16 cellular contexts compared by ENCODE assay signal in genomic region chr22:32617271-32617670, GRCh38.
A peak's percentile ranks its signal among the peaks of the same experiment; 100 is the strongest.
DNase-seq lines count a peak whose midpoint lies in the region; ATAC-seq and TF ChIP-seq lines count a peak whose summit lies in the region.
"Had no signal": no experiment of that assay in that cellular context is flagged by ENCODE, and none has a peak within 500 bp of the region (broad histone marks: within the 10 kb centered on the region; RNA-seq: fewer than 3 reads in every experiment).

No MANE protein-coding gene starts in this region.

- peaks cover 2% of the 10 kb centered on the region for H3K9me3 Mint-ChIP-seq in activated CD4-positive, alpha-beta memory T cell treated with anti-CD3 and anti-CD28 coated beads, Interleukin-2, amount 10 ng/mL, durations not matched to agents 7 days and 5 days

- H3K9me3 ChIP-seq in ascending aorta, result peaks cover 0 to 10% of the 10 kb centered on the region in 2 donors
- H3K9me3 ChIP-seq in thoracic aorta, result peaks cover 6% of the 10 kb centered on the region
- no peaks in the 10 kb centered on the region for H3K9me3 ChIP-seq in effector memory CD4-positive, alpha-beta T cell (ENCODE audit: control insufficient read depth, low read length)
- H3K9me3 ChIP-seq: BLaER1 had no signal

- intact Hi-C loops in ascending aorta (cut with DNase I), result no loop called here

- POLR2A ChIA-PET in activated CD4-positive, alpha-beta memory T cell treated with anti-CD3 and anti-CD28 coated beads, Interleukin-2, amount 10 ng/mL, durations not matched to agents 7 days and 5 days (lab: Charles Lee), result no interaction called here

- ATAC-seq in thoracic aorta (ENCODE audit: insufficient number of reproducible peaks, low FRiP score, low read depth), result no peak
- ATAC-seq: stimulated activated naive CD8-positive, alpha-beta T cell treated with anti-CD3 and anti-CD28 coated beads, Interleukin-15, amount 100 ng/mL, for 72 hours had no signal

- H3K27ac ChIP-seq in ascending aorta (peak overlapping the region; percentile 75 to 78), thoracic aorta (peak overlapping the region; percentile 79 to 86)
- no peak overlapping the region for H3K27ac ChIP-seq in effector memory CD4-positive, alpha-beta T cell (ENCODE audit: insufficient read depth, low read length, poor library complexity, severe bottlenecking)
- H3K27ac ChIP-seq: BLaER1 had no signal

- peak; percentile 77 for DNase-seq in EH (ENCODE audit: low read depth)
- no peak for DNase-seq in ascending aorta (ENCODE audit: low spot score in 2 of 2)
- DNase-seq in kidney tubule cell (ENCODE audit: low spot score), result peak; percentile 23
- no peak for DNase-seq in thoracic aorta (ENCODE audit: low spot score)
- DNase-seq in activated CD4-positive, alpha-beta memory T cell treated with anti-CD3 and anti-CD28 coated beads, Interleukin-2, amount 10 ng/mL, durations not matched to agents 7 days and 5 days, result no peak
- no peak for DNase-seq in cerebellum (ENCODE audit: low spot score)
- no peak for DNase-seq in effector memory CD4-positive, alpha-beta T cell
- no peak for DNase-seq in HPDE6-E6E7 (ENCODE audit: extremely low spot score)
- DNase-seq: activated B cell treated with CpG ODN at 0.5 μM for 24 hours; activated gamma-delta T cell treated with Interleukin-2 at 50 U/mL for 16 hours; endodermal cell; NCI-H1105; NCI-H510A; stimulated activated naive CD8-positive, alpha-beta T cell treated with anti-CD3 and anti-CD28 coated beads, Interleukin-15, amount 100 ng/mL, for 72 hours had no signal

- H3K27ac Mint-ChIP-seq in activated CD4-positive, alpha-beta memory T cell treated with anti-CD3 and anti-CD28 coated beads, Interleukin-2, amount 10 ng/mL, durations not matched to agents 7 days and 5 days, result no peak overlapping the region
- H3K27ac Mint-ChIP-seq: activated B cell treated with CpG ODN at 0.5 μM for 24 hours; endodermal cell; IgD-negative memory B cell; stimulated activated naive CD8-positive, alpha-beta T cell treated with anti-CD3 and anti-CD28 coated beads, Interleukin-15, amount 100 ng/mL, for 72 hours had no signal

- CTCF ChIA-PET in activated CD4-positive, alpha-beta memory T cell treated with anti-CD3 and anti-CD28 coated beads, Interleukin-2, amount 10 ng/mL, durations not matched to agents 7 days and 5 days (lab: Charles Lee), result no interaction called here

- H3K36me3 Mint-ChIP-seq in activated CD4-positive, alpha-beta memory T cell treated with anti-CD3 and anti-CD28 coated beads, Interleukin-2, amount 10 ng/mL, durations not matched to agents 7 days and 5 days (ENCODE audit: low read depth), result no peaks in the 10 kb centered on the region
- H3K36me3 Mint-ChIP-seq: IgD-negative memory B cell had no signal

- H3K36me3 ChIP-seq in ascending aorta (no peaks in the 10 kb centered on the region), thoracic aorta (no peaks in the 10 kb centered on the region)
- H3K36me3 ChIP-seq in effector memory CD4-positive, alpha-beta T cell (ENCODE audit: control insufficient read depth, insufficient read depth, low read length), result no peaks in the 10 kb centered on the region
- H3K36me3 ChIP-seq: BLaER1 had no signal

- no peak overlapping the region for H3K4me3 ChIP-seq in ascending aorta
- no peak overlapping the region for H3K4me3 ChIP-seq in thoracic aorta
- H3K4me3 ChIP-seq in effector memory CD4-positive, alpha-beta T cell (ENCODE audit: insufficient read depth, low read depth, low read length, poor library complexity, severe bottlenecking), result no peak overlapping the region
- H3K4me3 ChIP-seq: BLaER1 had no signal

- H3K4me1 ChIP-seq in ascending aorta (peaks cover 6 to 31% of the 10 kb centered on the region in 2 donors), thoracic aorta (ENCODE audit: control insufficient read depth in 1 of 2, low read depth in 2 of 2) (peaks cover 22 to 43% of the 10 kb centered on the region in 2 donors)
- no peaks in the 10 kb centered on the region for H3K4me1 ChIP-seq in effector memory CD4-positive, alpha-beta T cell (ENCODE audit: control insufficient read depth, insufficient read depth, low read length, poor library complexity, severe bottlenecking)
- H3K4me1 ChIP-seq: BLaER1 had no signal

- TF ChIP-seq CTCF in ascending aorta (IDR thresholded peaks at IDR 0.05) (no peak), thoracic aorta (IDR thresholded peaks at IDR 0.05) (no peak)

- no peak overlapping the region for H3K4me3 Mint-ChIP-seq in activated CD4-positive, alpha-beta memory T cell treated with anti-CD3 and anti-CD28 coated beads, Interleukin-2, amount 10 ng/mL, durations not matched to agents 7 days and 5 days
- H3K4me3 Mint-ChIP-seq: activated B cell treated with CpG ODN at 0.5 μM for 24 hours; endodermal cell; IgD-negative memory B cell; stimulated activated naive CD8-positive, alpha-beta T cell treated with anti-CD3 and anti-CD28 coated beads, Interleukin-15, amount 100 ng/mL, for 72 hours had no signal

- no peaks in the 10 kb centered on the region for H3K27me3 Mint-ChIP-seq in activated CD4-positive, alpha-beta memory T cell treated with anti-CD3 and anti-CD28 coated beads, Interleukin-2, amount 10 ng/mL, durations not matched to agents 7 days and 5 days
- H3K27me3 Mint-ChIP-seq: stimulated activated naive CD8-positive, alpha-beta T cell treated with anti-CD3 and anti-CD28 coated beads, Interleukin-15, amount 100 ng/mL, for 72 hours had no signal

- H3K4me1 Mint-ChIP-seq in activated CD4-positive, alpha-beta memory T cell treated with anti-CD3 and anti-CD28 coated beads, Interleukin-2, amount 10 ng/mL, durations not matched to agents 7 days and 5 days, result no peaks in the 10 kb centered on the region
- H3K4me1 Mint-ChIP-seq: activated B cell treated with CpG ODN at 0.5 μM for 24 hours; IgD-negative memory B cell; stimulated activated naive CD8-positive, alpha-beta T cell treated with anti-CD3 and anti-CD28 coated beads, Interleukin-15, amount 100 ng/mL, for 72 hours had no signal

- H3K27me3 ChIP-seq in ascending aorta (no peaks in the 10 kb centered on the region), thoracic aorta (replicated peaks; ENCODE audit: insufficient read depth) (no peaks in the 10 kb centered on the region)
- no peaks in the 10 kb centered on the region for H3K27me3 ChIP-seq in effector memory CD4-positive, alpha-beta T cell (replicated peaks; ENCODE audit: control insufficient read depth, insufficient read depth, low read length, poor library complexity, severe bottlenecking)
- H3K27me3 ChIP-seq: BLaER1 had no signal

Comparison
In these comparisons a context has a peak if more than half of its experiments do, and no peak if none do; other contexts are left out.
1. DNase-seq: peak in EH (single experiment) and kidney tubule cell (single experiment); none in ascending aorta (0 of 2), thoracic aorta (single experiment), activated CD4-positive, alpha-beta memory T cell treated with anti-CD3 and anti-CD28 coated beads, Interleukin-2, amount 10 ng/mL, durations not matched to agents 7 days and 5 days (single experiment), cerebellum (single experiment), effector memory CD4-positive, alpha-beta T cell (0 of 3) and HPDE6-E6E7 (single experiment).